Comparison of ENCODE assay signal across 13 cellular contexts in the genomic region with DNA sequence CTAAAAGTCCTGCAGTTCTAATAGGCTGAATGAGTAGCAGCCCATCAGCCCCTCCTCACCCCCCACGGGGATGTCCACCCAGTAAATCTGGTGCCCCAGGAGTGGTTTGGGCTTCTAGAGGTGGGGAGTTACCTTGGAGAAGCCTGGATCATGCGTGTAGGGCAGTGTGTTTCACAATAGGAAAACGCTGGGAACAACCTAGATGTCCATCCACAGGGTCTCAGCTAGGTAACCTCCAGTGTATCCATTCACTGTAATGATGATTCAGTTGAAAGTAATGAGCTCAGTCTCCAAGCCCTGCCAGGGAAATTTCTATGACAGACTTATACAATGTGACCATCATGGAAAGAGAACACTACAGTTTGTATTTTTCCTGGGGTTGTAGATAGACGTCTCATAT. TPM values are rescaled to one million over a fixed set of nuclear protein-coding genes. Genes with fewer than 3 reads are reported as not detected.
A peak's percentile ranks its signal among the peaks of the same experiment; 100 is the strongest.
DNase-seq lines count a peak whose midpoint lies in the region; ATAC-seq and TF ChIP-seq lines count a peak whose summit lies in the region.
"Had no signal": no experiment of that assay in that cellular context is flagged by ENCODE, and none has a peak within 500 bp of the region (broad histone marks: within the 10 kb centered on the region; RNA-seq: fewer than 3 reads in every experiment).

No MANE protein-coding gene starts in this region.

- peak overlapping the region; percentile 78 for H3K27ac Mint-ChIP-seq in Caco-2 (ENCODE audit: unreplicated experiment)
- H3K27ac Mint-ChIP-seq: activated CD4-positive, alpha-beta T cell treated with anti-CD3 and anti-CD28 coated beads for 36 hours; activated naive CD4-positive, alpha-beta T cell treated with anti-CD3 and anti-CD28 coated beads, Interleukin-2, amount 50 U/mL, for 72 hours; T-helper 17 cell had no signal

- H3K18ac ChIP-seq in mesendoderm (ENCODE audit: low read length), result no peak overlapping the region

- H3K9me3 ChIP-seq in Caco-2, result no peaks in the 10 kb centered on the region

- H4K8ac ChIP-seq in mesendoderm (ENCODE audit: low read depth, low read length), result no peak overlapping the region

- no peak for DNase-seq in Caco-2
- DNase-seq in NCI-H226, result peak; percentile 59
- no peak for DNase-seq in epithelial cell of prostate (ENCODE audit: low read depth, low spot score)
- peak; percentile 30 for DNase-seq in mesendoderm
- DNase-seq in NCI-H526 (lab: John Stamatoyannopoulos, UW), result no peak
- DNase-seq in islet precursor cell, result no peak
- no peak for DNase-seq in UCSD-AML1 (lab: John Stamatoyannopoulos, UW; ENCODE audit: unreplicated experiment)
- DNase-seq: activated CD4-positive, alpha-beta T cell treated with anti-CD3 and anti-CD28 coated beads for 36 hours; MG63; NCI-H2029 treated with DMSO at 0.1 percent for 48 hours; T-helper 17 cell had no signal

- WGBS in mesendoderm (ENCODE audit: extremely low coverage, insufficient coverage, low lambda C conversion rate), result no CpG with 5 or more reads among the region's 4 CpGs

- H3K4me1 ChIP-seq in Caco-2 (peaks cover 21% of the 10 kb centered on the region), mesendoderm (ENCODE audit: control insufficient read depth, low read depth, low read length) (peaks cover 6% of the 10 kb centered on the region)

- H3K9ac ChIP-seq in mesendoderm (ENCODE audit: low read length), result no peak overlapping the region

- no peak overlapping the region for H2BK120ac ChIP-seq in mesendoderm (ENCODE audit: low read depth, low read length)

- H3K27me3 ChIP-seq in Caco-2 (replicated peaks; ENCODE audit: control insufficient read depth, insufficient read depth, low read length) (no peaks in the 10 kb centered on the region), mesendoderm (ENCODE audit: insufficient read depth, low read length, poor library complexity) (no peaks in the 10 kb centered on the region)
- H3K27me3 ChIP-seq: MG63 had no signal

- H4K5ac ChIP-seq in mesendoderm (ENCODE audit: low read length), result no peak overlapping the region

- H3K27ac ChIP-seq in epithelial cell of prostate, result peak overlapping the region; percentile 72
- H3K27ac ChIP-seq in mesendoderm (ENCODE audit: low read depth, low read length), result peak overlapping the region; percentile 10

- H3K23ac ChIP-seq in mesendoderm (ENCODE audit: low read length), result no peak overlapping the region

- no peak overlapping the region for H3K4ac ChIP-seq in mesendoderm (ENCODE audit: low read depth, low read length)

- H3K4me2 ChIP-seq in mesendoderm (ENCODE audit: low read length), result no peak overlapping the region

- no peaks in the 10 kb centered on the region for H3K79me2 ChIP-seq in mesendoderm (ENCODE audit: control insufficient read depth, insufficient read depth, low read length)

- H3K56ac ChIP-seq in mesendoderm (ENCODE audit: low read length), result no peak overlapping the region

- H3K36me3 Mint-ChIP-seq in Caco-2 (ENCODE audit: insufficient read depth, unreplicated experiment), result peaks cover 52% of the 10 kb centered on the region
- H3K36me3 Mint-ChIP-seq: activated naive CD4-positive, alpha-beta T cell treated with anti-CD3 and anti-CD28 coated beads, Interleukin-2, amount 50 U/mL, for 72 hours had no signal

- POLR2A ChIA-PET in Caco-2 (lab: Charles Lee), result interaction anchor here (1.1 to 1.5 kb wide), 2 partner anchors 17 to 141 kb away, joined by 3 to 7 read pairs; a partner anchor contains a TSS

- H2BK5ac ChIP-seq in mesendoderm (ENCODE audit: low read length), result no peak overlapping the region

- no peaks in the 10 kb centered on the region for H3K79me1 ChIP-seq in mesendoderm (ENCODE audit: low read length)

- no peaks in the 10 kb centered on the region for H3K9me3 Mint-ChIP-seq in Caco-2 (ENCODE audit: unreplicated experiment)
- H3K9me3 Mint-ChIP-seq: activated naive CD4-positive, alpha-beta T cell treated with anti-CD3 and anti-CD28 coated beads, Interleukin-2, amount 50 U/mL, for 72 hours had no signal

- BruUV-seq in Caco-2 (replicated peaks; lab: Mats Ljungman, UMichigan), result no TSS peak

- H3K4me3 ChIP-seq in Caco-2 (ENCODE audit: low read depth, low read length) (no peak overlapping the region), mesendoderm (ENCODE audit: low read length) (no peak overlapping the region)
- H3K4me3 ChIP-seq: MG63 had no signal

- H3K36me3 ChIP-seq in Caco-2 (ENCODE audit: control insufficient read depth, insufficient read depth, low read length), result no peaks in the 10 kb centered on the region; the same call in 1 of the 2 replicates
- no peaks in the 10 kb centered on the region for H3K36me3 ChIP-seq in mesendoderm (ENCODE audit: control insufficient read depth, insufficient read depth, low read length)

- no peak overlapping the region for H3K4me3 Mint-ChIP-seq in Caco-2 (ENCODE audit: unreplicated experiment)
- H3K4me3 Mint-ChIP-seq: activated CD4-positive, alpha-beta T cell treated with anti-CD3 and anti-CD28 coated beads for 36 hours; T-helper 17 cell had no signal

- TF ChIP-seq CTCF in Caco-2 (IDR thresholded peaks at IDR 0.05; ENCODE audit: insufficient read depth in 1 of 2, low read depth in 1 of 2, low read length in 1 of 2, severe bottlenecking in 1 of 2, unreplicated experiment in 1 of 2), result no peak

- peaks cover 25% of the 10 kb centered on the region for H3K4me1 Mint-ChIP-seq in Caco-2 (ENCODE audit: low read depth, unreplicated experiment)
- H3K4me1 Mint-ChIP-seq: activated CD4-positive, alpha-beta T cell treated with anti-CD3 and anti-CD28 coated beads for 36 hours; T-helper 17 cell had no signal

- H2BK15ac ChIP-seq in mesendoderm (replicated peaks; ENCODE audit: low read depth), result no peak overlapping the region

- H2AK5ac ChIP-seq in mesendoderm (ENCODE audit: low read length), result no peak overlapping the region

- no peaks in the 10 kb centered on the region for H3K27me3 Mint-ChIP-seq in Caco-2 (ENCODE audit: insufficient read depth, unreplicated experiment)
- H3K27me3 Mint-ChIP-seq: activated CD4-positive, alpha-beta T cell treated with anti-CD3 and anti-CD28 coated beads for 36 hours had no signal

- no peak for ATAC-seq in GM21360 (IDR thresholded peaks at IDR 0.05; ENCODE audit: unreplicated experiment)
- ATAC-seq: activated CD4-positive, alpha-beta T cell treated with anti-CD3 and anti-CD28 coated beads for 36 hours; activated naive CD4-positive, alpha-beta T cell treated with anti-CD3 and anti-CD28 coated beads, Interleukin-2, amount 50 U/mL, for 72 hours; T-helper 17 cell had no signal

- CTCF ChIA-PET in Caco-2 (lab: Charles Lee), result interaction anchor here (0.7 to 4.3 kb wide), 16 partner anchors 15 to 287 kb away, joined by 3 to 56 read pairs (median 5); a partner anchor contains a TSS

- intact Hi-C loops in Caco-2 (cut with micrococcal nuclease; ENCODE audit: unreplicated experiment), result loop anchor here (1.0 to 2.0 kb wide), 2 partner anchors 35 to 101 kb away; no protein-coding TSS in a partner anchor

RNA-seq across cellular contexts. Expression of a gene that starts 51.8 kb away (rescaled TPM):
- total RNA-seq in Caco-2 (2022), result 106 and 110 TPM in 2 replicates
- 36.0 TPM for polyA plus RNA-seq in mesendoderm (2013, experiment 1 of 2)
- 34.9 TPM for polyA plus RNA-seq in mesendoderm (2013, experiment 2 of 2)

Comparison
In these comparisons a context has a peak if more than half of its experiments do, and no peak if none do; other contexts are left out.
1. DNase-seq: peak in NCI-H226 (single experiment) and mesendoderm (single experiment); none in Caco-2 (0 of 2), epithelial cell of prostate (single experiment), NCI-H526 (0 of 2), islet precursor cell (single experiment) and UCSD-AML1 (single experiment).